1 cellular context compared by ENCODE assay signal in the genomic region with DNA sequence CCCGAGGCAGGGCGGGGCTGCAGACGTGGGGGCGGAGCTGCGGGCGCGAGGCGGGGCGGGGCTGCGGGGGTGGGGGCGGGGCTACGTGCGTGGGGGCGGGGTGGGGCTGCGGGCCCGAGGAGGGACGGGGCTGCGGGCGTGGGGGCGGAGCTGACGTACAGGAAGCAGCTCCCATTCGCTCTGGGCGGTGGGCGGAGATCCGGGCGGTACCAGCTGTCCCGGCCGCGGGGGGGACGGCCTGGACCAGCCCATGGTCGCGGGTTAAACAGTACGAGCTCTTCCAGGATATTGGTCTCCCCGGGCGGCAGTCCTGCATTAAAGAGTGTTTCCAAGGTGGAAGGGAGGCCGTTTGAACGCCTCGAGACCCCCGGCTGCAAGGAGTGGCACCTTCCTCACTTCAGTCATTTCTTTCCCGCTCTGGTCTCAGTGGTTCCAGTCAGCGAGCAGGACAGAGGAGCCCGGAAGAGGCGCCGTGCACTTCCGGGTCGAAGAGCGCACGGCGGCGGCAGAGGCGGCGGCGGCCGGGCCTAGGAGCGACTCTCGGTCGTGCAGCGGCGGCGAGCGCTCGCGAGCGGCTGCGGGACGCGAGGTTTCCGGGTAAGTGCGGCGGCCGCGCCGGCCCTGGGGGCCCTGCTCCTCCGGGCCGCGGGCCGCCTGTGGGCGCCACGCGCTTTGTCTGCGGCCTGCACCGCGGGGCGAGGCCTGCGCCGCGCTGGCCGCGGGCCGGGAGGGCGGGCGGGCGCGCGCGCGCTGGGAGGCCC.
TF ChIP-seq lines count a peak whose summit lies in the region.

A gene with protein sequence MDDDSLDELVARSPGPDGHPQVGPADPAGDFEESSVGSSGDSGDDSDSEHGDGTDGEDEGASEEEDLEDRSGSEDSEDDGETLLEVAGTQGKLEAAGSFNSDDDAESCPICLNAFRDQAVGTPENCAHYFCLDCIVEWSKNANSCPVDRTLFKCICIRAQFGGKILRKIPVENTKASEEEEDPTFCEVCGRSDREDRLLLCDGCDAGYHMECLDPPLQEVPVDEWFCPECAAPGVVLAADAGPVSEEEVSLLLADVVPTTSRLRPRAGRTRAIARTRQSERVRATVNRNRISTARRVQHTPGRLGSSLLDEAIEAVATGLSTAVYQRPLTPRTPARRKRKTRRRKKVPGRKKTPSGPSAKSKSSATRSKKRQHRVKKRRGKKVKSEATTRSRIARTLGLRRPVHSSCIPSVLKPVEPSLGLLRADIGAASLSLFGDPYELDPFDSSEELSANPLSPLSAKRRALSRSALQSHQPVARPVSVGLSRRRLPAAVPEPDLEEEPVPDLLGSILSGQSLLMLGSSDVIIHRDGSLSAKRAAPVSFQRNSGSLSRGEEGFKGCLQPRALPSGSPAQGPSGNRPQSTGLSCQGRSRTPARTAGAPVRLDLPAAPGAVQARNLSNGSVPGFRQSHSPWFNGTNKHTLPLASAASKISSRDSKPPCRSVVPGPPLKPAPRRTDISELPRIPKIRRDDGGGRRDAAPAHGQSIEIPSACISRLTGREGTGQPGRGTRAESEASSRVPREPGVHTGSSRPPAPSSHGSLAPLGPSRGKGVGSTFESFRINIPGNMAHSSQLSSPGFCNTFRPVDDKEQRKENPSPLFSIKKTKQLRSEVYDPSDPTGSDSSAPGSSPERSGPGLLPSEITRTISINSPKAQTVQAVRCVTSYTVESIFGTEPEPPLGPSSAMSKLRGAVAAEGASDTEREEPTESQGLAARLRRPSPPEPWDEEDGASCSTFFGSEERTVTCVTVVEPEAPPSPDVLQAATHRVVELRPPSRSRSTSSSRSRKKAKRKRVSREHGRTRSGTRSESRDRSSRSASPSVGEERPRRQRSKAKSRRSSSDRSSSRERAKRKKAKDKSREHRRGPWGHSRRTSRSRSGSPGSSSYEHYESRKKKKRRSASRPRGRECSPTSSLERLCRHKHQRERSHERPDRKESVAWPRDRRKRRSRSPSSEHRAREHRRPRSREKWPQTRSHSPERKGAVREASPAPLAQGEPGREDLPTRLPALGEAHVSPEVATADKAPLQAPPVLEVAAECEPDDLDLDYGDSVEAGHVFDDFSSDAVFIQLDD (N-terminal part only) (plus strand): TSS at position 475 of the 761 bp plus-strand sequence. CDS start 5,043 bp downstream, outside the sequence.

TF ChIP-seq in HEK293, 187 proteins besides CTCF, POLR2A, EP300 and RAD21 (continued from another document and continues in another):
- TF ChIP-seq, protein P1, sequence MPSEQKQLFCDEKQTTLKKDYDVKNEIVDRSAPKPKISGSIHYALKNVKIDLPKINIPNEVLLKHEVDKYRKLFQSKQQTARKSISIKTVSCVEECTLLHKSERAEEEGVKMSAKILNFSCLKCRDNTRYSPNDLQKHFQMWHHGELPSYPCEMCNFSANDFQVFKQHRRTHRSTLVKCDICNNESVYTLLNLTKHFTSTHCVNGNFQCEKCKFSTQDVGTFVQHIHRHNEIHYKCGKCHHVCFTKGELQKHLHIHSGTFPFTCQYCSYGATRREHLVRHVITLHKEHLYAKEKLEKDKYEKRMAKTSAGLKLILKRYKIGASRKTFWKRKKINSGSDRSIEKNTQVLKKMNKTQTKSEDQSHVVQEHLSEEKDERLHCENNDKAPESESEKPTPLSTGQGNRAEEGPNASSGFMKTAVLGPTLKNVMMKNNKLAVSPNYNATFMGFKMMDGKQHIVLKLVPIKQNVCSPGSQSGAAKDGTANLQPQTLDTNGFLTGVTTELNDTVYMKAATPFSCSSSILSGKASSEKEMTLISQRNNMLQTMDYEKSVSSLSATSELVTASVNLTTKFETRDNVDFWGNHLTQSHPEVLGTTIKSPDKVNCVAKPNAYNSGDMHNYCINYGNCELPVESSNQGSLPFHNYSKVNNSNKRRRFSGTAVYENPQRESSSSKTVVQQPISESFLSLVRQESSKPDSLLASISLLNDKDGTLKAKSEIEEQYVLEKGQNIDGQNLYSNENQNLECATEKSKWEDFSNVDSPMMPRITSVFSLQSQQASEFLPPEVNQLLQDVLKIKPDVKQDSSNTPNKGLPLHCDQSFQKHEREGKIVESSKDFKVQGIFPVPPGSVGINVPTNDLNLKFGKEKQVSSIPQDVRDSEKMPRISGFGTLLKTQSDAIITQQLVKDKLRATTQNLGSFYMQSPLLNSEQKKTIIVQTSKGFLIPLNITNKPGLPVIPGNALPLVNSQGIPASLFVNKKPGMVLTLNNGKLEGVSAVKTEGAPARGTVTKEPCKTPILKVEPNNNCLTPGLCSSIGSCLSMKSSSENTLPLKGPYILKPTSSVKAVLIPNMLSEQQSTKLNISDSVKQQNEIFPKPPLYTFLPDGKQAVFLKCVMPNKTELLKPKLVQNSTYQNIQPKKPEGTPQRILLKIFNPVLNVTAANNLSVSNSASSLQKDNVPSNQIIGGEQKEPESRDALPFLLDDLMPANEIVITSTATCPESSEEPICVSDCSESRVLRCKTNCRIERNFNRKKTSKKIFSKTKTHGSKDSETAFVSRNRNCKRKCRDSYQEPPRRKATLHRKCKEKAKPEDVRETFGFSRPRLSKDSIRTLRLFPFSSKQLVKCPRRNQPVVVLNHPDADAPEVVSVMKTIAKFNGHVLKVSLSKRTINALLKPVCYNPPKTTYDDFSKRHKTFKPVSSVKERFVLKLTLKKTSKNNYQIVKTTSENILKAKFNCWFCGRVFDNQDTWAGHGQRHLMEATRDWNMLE (tag by site-specific recombination; conservative IDR thresholded peaks at IDR 0.05; ENCODE audit: low read depth) = peak; percentile 75
- TF ChIP-seq ZNF596 (tag by site-specific recombination; IDR thresholded peaks at IDR 0.05) (no peak), ZNF785 (tag by site-specific recombination; IDR thresholded peaks at IDR 0.05) (no peak), ZNF2 (tag by site-specific recombination; IDR thresholded peaks at IDR 0.05) (0 out of 2 replicates have a peak, but pooled peaks have one; percentile 43), TRIM28 (IDR thresholded peaks at IDR 0.05; ENCODE audit: borderline replicate concordance, low read length) (no peak), ZNF677 (tag by site-specific recombination; IDR thresholded peaks at IDR 0.05) (no peak), ZNF560 (tag by site-specific recombination; IDR thresholded peaks at IDR 0.05; ENCODE audit: borderline replicate concordance) (no peak), ZNF660 (tag by site-specific recombination; IDR thresholded peaks at IDR 0.05) (peak; percentile 70), ZNF24 (tag by site-specific recombination; IDR thresholded peaks at IDR 0.05) (peak; percentile 75; the same call in 1 of the 2 replicates), ZFP41 (tag by site-specific recombination; IDR thresholded peaks at IDR 0.05; ENCODE audit: borderline replicate concordance) (no peak), ZNF623 (tag by site-specific recombination; IDR thresholded peaks at IDR 0.05) (0 out of 2 replicates have a peak, but pooled peaks have one; percentile 13), ZNF654 (tag by site-specific recombination; IDR thresholded peaks at IDR 0.05; ENCODE audit: low read depth) (no peak), ZNF221 (tag by site-specific recombination; IDR thresholded peaks at IDR 0.05; ENCODE audit: borderline replicate concordance) (no peak), ZNF174 (tag by site-specific recombination; IDR thresholded peaks at IDR 0.05) (no peak), ZXDB (tag by site-specific recombination; IDR thresholded peaks at IDR 0.05) (peak; percentile 76), ZNF843 (tag by site-specific recombination; IDR thresholded peaks at IDR 0.05) (0 out of 2 replicates have a peak, but pooled peaks have one; percentile 60), ZNF521 (tag by site-specific recombination; IDR thresholded peaks at IDR 0.05) (no peak), ZBTB7A (tag by site-specific recombination; IDR thresholded peaks at IDR 0.05; ENCODE audit: low read depth) (0 out of 2 replicates have a peak, but pooled peaks have one; percentile 22), SCRT2 (tag by site-specific recombination; IDR thresholded peaks at IDR 0.05) (no peak), ZNF571 (tag by site-specific recombination; IDR thresholded peaks at IDR 0.05) (no peak), ZNF791 (tag by site-specific recombination; IDR thresholded peaks at IDR 0.05) (no peak), OSR2 (tag by site-specific recombination; IDR thresholded peaks at IDR 0.05) (no peak), ZNF175 (tag by site-specific recombination; IDR thresholded peaks at IDR 0.05) (no peak), ZNF837 (tag by site-specific recombination; IDR thresholded peaks at IDR 0.05) (no peak), ZNF664 (tag by site-specific recombination; IDR thresholded peaks at IDR 0.05) (no peak), WT1 (tag by site-specific recombination; IDR thresholded peaks at IDR 0.05) (no peak), ZNF223 (tag by site-specific recombination; IDR thresholded peaks at IDR 0.05) (peak; percentile 92), ZNF514 (tag by site-specific recombination; IDR thresholded peaks at IDR 0.05) (no peak), ZNF76 (tag by site-specific recombination; IDR thresholded peaks at IDR 0.05; ENCODE audit: borderline replicate concordance, low read depth) (no peak; the same call in 1 of the 2 replicates)
- TF ChIP-seq, protein P2, sequence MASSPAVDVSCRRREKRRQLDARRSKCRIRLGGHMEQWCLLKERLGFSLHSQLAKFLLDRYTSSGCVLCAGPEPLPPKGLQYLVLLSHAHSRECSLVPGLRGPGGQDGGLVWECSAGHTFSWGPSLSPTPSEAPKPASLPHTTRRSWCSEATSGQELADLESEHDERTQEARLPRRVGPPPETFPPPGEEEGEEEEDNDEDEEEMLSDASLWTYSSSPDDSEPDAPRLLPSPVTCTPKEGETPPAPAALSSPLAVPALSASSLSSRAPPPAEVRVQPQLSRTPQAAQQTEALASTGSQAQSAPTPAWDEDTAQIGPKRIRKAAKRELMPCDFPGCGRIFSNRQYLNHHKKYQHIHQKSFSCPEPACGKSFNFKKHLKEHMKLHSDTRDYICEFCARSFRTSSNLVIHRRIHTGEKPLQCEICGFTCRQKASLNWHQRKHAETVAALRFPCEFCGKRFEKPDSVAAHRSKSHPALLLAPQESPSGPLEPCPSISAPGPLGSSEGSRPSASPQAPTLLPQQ (tag by site-specific recombination; IDR thresholded peaks at IDR 0.05) = peak; percentile 83; the same call in 1 of the 2 replicates
- TF ChIP-seq, protein P3, sequence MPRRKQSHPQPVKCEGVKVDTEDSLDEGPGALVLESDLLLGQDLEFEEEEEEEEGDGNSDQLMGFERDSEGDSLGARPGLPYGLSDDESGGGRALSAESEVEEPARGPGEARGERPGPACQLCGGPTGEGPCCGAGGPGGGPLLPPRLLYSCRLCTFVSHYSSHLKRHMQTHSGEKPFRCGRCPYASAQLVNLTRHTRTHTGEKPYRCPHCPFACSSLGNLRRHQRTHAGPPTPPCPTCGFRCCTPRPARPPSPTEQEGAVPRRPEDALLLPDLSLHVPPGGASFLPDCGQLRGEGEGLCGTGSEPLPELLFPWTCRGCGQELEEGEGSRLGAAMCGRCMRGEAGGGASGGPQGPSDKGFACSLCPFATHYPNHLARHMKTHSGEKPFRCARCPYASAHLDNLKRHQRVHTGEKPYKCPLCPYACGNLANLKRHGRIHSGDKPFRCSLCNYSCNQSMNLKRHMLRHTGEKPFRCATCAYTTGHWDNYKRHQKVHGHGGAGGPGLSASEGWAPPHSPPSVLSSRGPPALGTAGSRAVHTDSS (tag by site-specific recombination; IDR thresholded peaks at IDR 0.05) = no peak
- TF ChIP-seq, protein P4, sequence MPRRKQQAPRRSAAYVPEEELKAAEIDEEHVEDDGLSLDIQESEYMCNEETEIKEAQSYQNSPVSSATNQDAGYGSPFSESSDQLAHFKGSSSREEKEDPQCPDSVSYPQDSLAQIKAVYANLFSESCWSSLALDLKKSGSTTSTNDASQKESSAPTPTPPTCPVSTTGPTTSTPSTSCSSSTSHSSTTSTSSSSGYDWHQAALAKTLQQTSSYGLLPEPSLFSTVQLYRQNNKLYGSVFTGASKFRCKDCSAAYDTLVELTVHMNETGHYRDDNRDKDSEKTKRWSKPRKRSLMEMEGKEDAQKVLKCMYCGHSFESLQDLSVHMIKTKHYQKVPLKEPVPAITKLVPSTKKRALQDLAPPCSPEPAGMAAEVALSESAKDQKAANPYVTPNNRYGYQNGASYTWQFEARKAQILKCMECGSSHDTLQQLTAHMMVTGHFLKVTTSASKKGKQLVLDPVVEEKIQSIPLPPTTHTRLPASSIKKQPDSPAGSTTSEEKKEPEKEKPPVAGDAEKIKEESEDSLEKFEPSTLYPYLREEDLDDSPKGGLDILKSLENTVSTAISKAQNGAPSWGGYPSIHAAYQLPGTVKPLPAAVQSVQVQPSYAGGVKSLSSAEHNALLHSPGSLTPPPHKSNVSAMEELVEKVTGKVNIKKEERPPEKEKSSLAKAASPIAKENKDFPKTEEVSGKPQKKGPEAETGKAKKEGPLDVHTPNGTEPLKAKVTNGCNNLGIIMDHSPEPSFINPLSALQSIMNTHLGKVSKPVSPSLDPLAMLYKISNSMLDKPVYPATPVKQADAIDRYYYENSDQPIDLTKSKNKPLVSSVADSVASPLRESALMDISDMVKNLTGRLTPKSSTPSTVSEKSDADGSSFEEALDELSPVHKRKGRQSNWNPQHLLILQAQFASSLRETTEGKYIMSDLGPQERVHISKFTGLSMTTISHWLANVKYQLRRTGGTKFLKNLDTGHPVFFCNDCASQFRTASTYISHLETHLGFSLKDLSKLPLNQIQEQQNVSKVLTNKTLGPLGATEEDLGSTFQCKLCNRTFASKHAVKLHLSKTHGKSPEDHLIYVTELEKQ (tag by site-specific recombination; IDR thresholded peaks at IDR 0.05; ENCODE audit: borderline replicate concordance) = 0 out of 2 replicates have a peak, but pooled peaks have one; percentile 38
- TF ChIP-seq, protein P5, sequence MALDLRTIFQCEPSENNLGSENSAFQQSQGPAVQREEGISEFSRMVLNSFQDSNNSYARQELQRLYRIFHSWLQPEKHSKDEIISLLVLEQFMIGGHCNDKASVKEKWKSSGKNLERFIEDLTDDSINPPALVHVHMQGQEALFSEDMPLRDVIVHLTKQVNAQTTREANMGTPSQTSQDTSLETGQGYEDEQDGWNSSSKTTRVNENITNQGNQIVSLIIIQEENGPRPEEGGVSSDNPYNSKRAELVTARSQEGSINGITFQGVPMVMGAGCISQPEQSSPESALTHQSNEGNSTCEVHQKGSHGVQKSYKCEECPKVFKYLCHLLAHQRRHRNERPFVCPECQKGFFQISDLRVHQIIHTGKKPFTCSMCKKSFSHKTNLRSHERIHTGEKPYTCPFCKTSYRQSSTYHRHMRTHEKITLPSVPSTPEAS (tag by site-specific recombination; IDR thresholded peaks at IDR 0.05) = no peak
- TF ChIP-seq, protein P6, sequence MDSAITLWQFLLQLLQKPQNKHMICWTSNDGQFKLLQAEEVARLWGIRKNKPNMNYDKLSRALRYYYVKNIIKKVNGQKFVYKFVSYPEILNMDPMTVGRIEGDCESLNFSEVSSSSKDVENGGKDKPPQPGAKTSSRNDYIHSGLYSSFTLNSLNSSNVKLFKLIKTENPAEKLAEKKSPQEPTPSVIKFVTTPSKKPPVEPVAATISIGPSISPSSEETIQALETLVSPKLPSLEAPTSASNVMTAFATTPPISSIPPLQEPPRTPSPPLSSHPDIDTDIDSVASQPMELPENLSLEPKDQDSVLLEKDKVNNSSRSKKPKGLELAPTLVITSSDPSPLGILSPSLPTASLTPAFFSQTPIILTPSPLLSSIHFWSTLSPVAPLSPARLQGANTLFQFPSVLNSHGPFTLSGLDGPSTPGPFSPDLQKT (IDR thresholded peaks at IDR 0.05; ENCODE audit: borderline replicate concordance, low read depth, low read length) = peak; percentile 58; the same call in 1 of the 2 replicates
- TF ChIP-seq, protein P7, sequence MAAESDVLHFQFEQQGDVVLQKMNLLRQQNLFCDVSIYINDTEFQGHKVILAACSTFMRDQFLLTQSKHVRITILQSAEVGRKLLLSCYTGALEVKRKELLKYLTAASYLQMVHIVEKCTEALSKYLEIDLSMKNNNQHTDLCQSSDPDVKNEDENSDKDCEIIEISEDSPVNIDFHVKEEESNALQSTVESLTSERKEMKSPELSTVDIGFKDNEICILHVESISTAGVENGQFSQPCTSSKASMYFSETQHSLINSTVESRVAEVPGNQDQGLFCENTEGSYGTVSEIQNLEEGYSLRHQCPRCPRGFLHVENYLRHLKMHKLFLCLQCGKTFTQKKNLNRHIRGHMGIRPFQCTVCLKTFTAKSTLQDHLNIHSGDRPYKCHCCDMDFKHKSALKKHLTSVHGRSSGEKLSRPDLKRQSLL (tag by site-specific recombination; IDR thresholded peaks at IDR 0.05) = no peak
